ENCODE assay signal across 8 cellular contexts in the genomic region with DNA sequence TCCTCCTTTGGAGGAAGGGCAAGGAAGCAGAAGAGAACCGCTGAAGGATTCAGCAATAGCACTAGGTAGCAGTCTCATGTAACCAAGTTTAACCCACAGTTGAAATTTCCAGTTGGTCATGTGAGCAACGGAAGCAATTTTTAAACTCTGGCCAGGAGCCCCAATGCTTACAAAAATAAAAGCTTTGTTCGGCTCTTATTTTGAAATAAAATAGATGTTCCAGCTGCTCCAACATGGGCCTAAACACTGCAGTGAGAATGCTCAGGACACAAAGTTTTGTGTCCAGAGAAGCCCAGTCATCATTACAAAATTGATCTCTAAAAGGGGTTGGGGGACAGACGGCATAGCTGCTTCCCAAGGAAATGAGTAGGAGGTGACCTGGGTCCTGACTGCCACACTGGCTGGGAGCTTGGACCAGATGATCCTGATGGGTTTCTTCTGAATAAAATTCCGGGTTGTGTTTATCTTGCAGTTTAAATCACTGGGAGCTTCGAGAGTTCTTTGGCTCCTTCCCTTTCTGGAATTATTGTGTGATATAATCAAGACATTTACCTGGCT. TPM values are rescaled to one million over a fixed set of nuclear protein-coding genes. Genes with fewer than 3 reads are reported as not detected.
DNase-seq lines count a peak whose midpoint lies in the region; ATAC-seq, FAIRE-seq and TF ChIP-seq lines count a peak whose summit lies in the region.

No MANE protein-coding gene starts in this region.

- no peaks in the 10 kb centered on the region for H3K9me3 ChIP-seq in adrenal gland (replicated peaks in 1 of 3)
- no peaks in the 10 kb centered on the region for H3K9me3 ChIP-seq in HepG2 (ENCODE audit: low read length)

- no peak overlapping the region for H2AFZ ChIP-seq in HepG2 (ENCODE audit: low read length)

- TF ChIP-seq EP300 in HepG2 (IDR thresholded peaks at IDR 0.05; ENCODE audit: low read depth in 2 of 2, low read length in 2 of 2) (no peak), HepG2 (CRISPR knock-in tag; IDR thresholded peaks at IDR 0.05; ENCODE audit: borderline replicate concordance) (no peak)

- TF ChIP-seq CTCF in adrenal gland (IDR thresholded peaks at IDR 0.05) (no peak), HepG2 (CRISPR knock-in tag; IDR thresholded peaks at IDR 0.05) (no peak), type B pancreatic cell (conservative IDR thresholded peaks at IDR 0.05) (no peak)

- H3K4me3 ChIP-seq in GM08714 (ENCODE audit: low read length): peak overlapping the region; percentile 94; the same call in 1 of the 2 replicates
- H3K4me3 ChIP-seq in adrenal gland: peak overlapping the region in 2 of 4 donors; percentile 46 to 75
- H3K4me3 ChIP-seq in HepG2 (replicated peaks in 1 of 3; ENCODE audit: insufficient read depth in 1 of 3, low read depth in 2 of 3, low read length in 3 of 3): peak overlapping the region; percentile 58 to 71 (median 67)

- BruUV-seq in HepG2 (replicated peaks; lab: Mats Ljungman, UMichigan): TSS peak; percentile 86

- POLR2A ChIA-PET in HepG2 (lab: Yijun Ruan, JAX): interaction anchor here (1.0 to 2.9 kb wide), 18 partner anchors 10 to 247 kb away, joined by 3 to 23 read pairs (median 6); a partner anchor contains a TSS

- peaks cover 39% of the 10 kb centered on the region for H3K79me2 ChIP-seq in HepG2 (ENCODE audit: insufficient read depth, low read length)

- CTCF ChIA-PET in HepG2 (lab: Yijun Ruan, JAX; ENCODE audit: low intra/inter-chr PET ratio, low total read pairs): no interaction called here

- no peak for TF ChIP-seq RAD21 in HepG2 (CRISPR knock-in tag; IDR thresholded peaks at IDR 0.05)

- no peaks in the 10 kb centered on the region for H3K9me3 Mint-ChIP-seq in type B pancreatic cell

- intact Hi-C loops in adrenal gland (cut with DNase I): no loop called here
- intact Hi-C loops in HepG2 (cut with micrococcal nuclease; ENCODE audit: unreplicated experiment): loop anchor here (5.0 kb wide), 2 partner anchors 55 to 245 kb away; no protein-coding TSS in a partner anchor

- no peaks in the 10 kb centered on the region; the same call in 1 of the 2 replicates for H4K20me1 ChIP-seq in HepG2 (ENCODE audit: insufficient read depth, low read length)

- no peak for TF ChIP-seq POLR2A in adrenal gland (IDR thresholded peaks at IDR 0.05)
- TF ChIP-seq POLR2A in HepG2 (IDR thresholded peaks at IDR 0.05; ENCODE audit: insufficient read depth in 1 of 2, low read depth in 2 of 2, low read length in 2 of 2): no peak

- no peaks in the 10 kb centered on the region for H3K36me3 Mint-ChIP-seq in type B pancreatic cell

- in situ Hi-C loops in HepG2 (cut with HindIII; ENCODE audit: extremely low pct_ligation_motif_present, low pct_unique_long_range_greater_than_20kb): no loop called here

- peak overlapping the region; percentile 70 for H3K27ac Mint-ChIP-seq in type B pancreatic cell

- peak overlapping the region; percentile 61 for H3K4me3 Mint-ChIP-seq in type B pancreatic cell

- no peaks in the 10 kb centered on the region for H3K27me3 Mint-ChIP-seq in type B pancreatic cell

- H3K4me1 Mint-ChIP-seq in type B pancreatic cell (ENCODE audit: unreplicated experiment): peaks cover 5% of the 10 kb centered on the region

- H3K27me3 ChIP-seq in adrenal gland (no peaks in the 10 kb centered on the region), HepG2 (ENCODE audit: control insufficient read depth in 1 of 2, insufficient read depth in 2 of 2, low read length in 2 of 2) (no peaks in the 10 kb centered on the region; a peak in 1 of 5 replicates)

- DNase-seq in adrenal gland (peak in 2 of 7 donors; percentile 39 to 54), HepG2 (ENCODE audit: low spot score) (no peak), type B pancreatic cell (ENCODE audit: extremely low spot score, unreplicated experiment) (no peak), MV-4-11 (lab: John Stamatoyannopoulos, UW) (no peak), NCI-H1092 treated with DMSO at 0.1 percent for 48 hours (lab: John Stamatoyannopoulos, UW) (no peak)
- no peak for DNase-seq in activated CD4-positive, alpha-beta T cell treated with anti-CD3 and anti-CD28 coated beads, Interleukin-2, amount 50 U/mL, for 1 hour

- FAIRE-seq in HepG2 (lab: Jason Lieb, UNC): no peak

- H3K4me2 ChIP-seq in HepG2 (ENCODE audit: low read depth, low read length): peak overlapping the region; percentile 88

- peaks cover 39 to 58% of the 10 kb centered on the region in 2 donors for H3K4me1 ChIP-seq in adrenal gland (replicated peaks in 1 of 2)
- peaks cover 72% of the 10 kb centered on the region for H3K4me1 ChIP-seq in HepG2 (ENCODE audit: insufficient read depth, low read length)

- H3K27ac ChIP-seq in adrenal gland (peak overlapping the region; percentile 90 to 96 (median 91)), HepG2 (ENCODE audit: extremely low read length, insufficient read depth, low read length) (peak overlapping the region; percentile 84)

- ATAC-seq in HG03159 (IDR thresholded peaks at IDR 0.05; ENCODE audit: unreplicated experiment) (peak; percentile 22), HepG2 (peak; percentile 42)

- peak overlapping the region; percentile 74 for H3K9ac ChIP-seq in HepG2 (ENCODE audit: insufficient read depth, low read depth, low read length)

- H3K36me3 ChIP-seq in adrenal gland (replicated peaks in 1 of 2): no peaks in the 10 kb centered on the region
- peaks cover 2 to 8% of the 10 kb centered on the region in 2 experiments; a peak in 1 of 5 replicates for H3K36me3 ChIP-seq in HepG2 (replicated peaks in 1 of 2; ENCODE audit: control insufficient read depth in 1 of 2, insufficient read depth in 2 of 2, low read length in 2 of 2)

- 3 to 10% (median 7%) methylated on average over 6 of the region's 6 CpGs for WGBS in adrenal gland, 4 donors
- WGBS in HepG2 (ENCODE audit: low lambda C conversion rate): 4% methylated on average over 6 of the region's 6 CpGs

TF ChIP-seq in HepG2, 621 proteins besides CTCF, POLR2A, EP300 and RAD21 (continues in another document):
- TF ChIP-seq ZNF224 (CRISPR knock-in tag; IDR thresholded peaks at IDR 0.05): 0 out of 2 replicates have a peak, but pooled peaks have one; percentile 60

RNA-seq across cellular contexts. Expression of a gene that starts 0.5 kb away (rescaled TPM):
- total RNA-seq in adrenal gland: 10 to 100 TPM in 7 of 8 donors, 1 to 10 TPM in 1; 9.4 to 62.9 (median 31.2) TPM
- polyA plus RNA-seq in adrenal gland: 10 to 100 TPM; 10.9 to 18.3 (median 14.6) TPM
- total RNA-seq in HepG2 (2016; rRNA removed; fragmentation: Illumina TruSeq; extraction: Trizol): 5.6 and 9.2 TPM in 2 replicates
- total RNA-seq in HepG2 (2016; cell fraction: cytosol; rRNA removed; fragmentation: Illumina TruSeq; extraction: Trizol; ENCODE audit: low read depth): 1.1 and 1.5 TPM in 2 replicates
- total RNA-seq in HepG2 (2016; cell fraction: insoluble cytoplasmic fraction; rRNA removed; fragmentation: Illumina TruSeq; extraction: Trizol): 6.3 and 8.9 TPM in 2 replicates
- 2.6 and 3.2 TPM in 2 replicates for total RNA-seq in HepG2 (2016; cell fraction: membrane; rRNA removed; fragmentation: Illumina TruSeq; extraction: Trizol)
- 7.9 and 10.4 TPM in 2 replicates for total RNA-seq in HepG2 (2016; cell fraction: nucleus; rRNA removed; fragmentation: Illumina TruSeq; extraction: Trizol)
- 21.7 and 35.7 TPM in 2 replicates for polyA plus RNA-seq in HepG2 (2011; rRNA removed)
- 24.2 and 35.4 TPM in 2 replicates for polyA plus RNA-seq in HepG2 (2011; cell fraction: cytosol; rRNA removed)
- polyA plus RNA-seq in HepG2 (2011; cell fraction: nucleus; rRNA removed): 17.7 and 30.5 TPM in 2 replicates
- 45.3 and 74.1 TPM in 2 replicates for polyA plus RNA-seq in HepG2 (2012)
- 1.1 TPM in 2 replicates for polyA plus RNA-seq in HepG2 (2016; cell fraction: cytosol; fragmentation: Illumina TruSeq; extraction: Trizol; ENCODE audit: low read depth)
- 5.3 and 6.1 TPM in 2 replicates for polyA plus RNA-seq in HepG2 (2016; cell fraction: insoluble cytoplasmic fraction; fragmentation: Illumina TruSeq; extraction: Trizol; ENCODE audit: low read depth)
- polyA plus RNA-seq in HepG2 (2016; cell fraction: membrane; fragmentation: Illumina TruSeq; extraction: Trizol; ENCODE audit: low read depth): 2.1 and 2.2 TPM in 2 replicates
- 7.8 and 11.6 TPM in 2 replicates for polyA plus RNA-seq in HepG2 (2016; cell fraction: nucleus; fragmentation: Illumina TruSeq; extraction: Trizol; ENCODE audit: insufficient read depth, low read depth)
- 0.26 and 39.0 TPM in 2 replicates for polyA minus RNA-seq in HepG2 (2011; rRNA and poly(A)+ RNA removed; ENCODE audit: low replicate concordance)
- polyA minus RNA-seq in HepG2 (2011; cell fraction: cytosol; rRNA and poly(A)+ RNA removed): 15.9 and 32.1 TPM in 2 replicates
- polyA minus RNA-seq in HepG2 (2011; cell fraction: nucleus; rRNA and poly(A)+ RNA removed): 41.2 and 55.0 TPM in 2 replicates
- 0.68 and 2.0 TPM in 2 replicates for total RNA-seq in type B pancreatic cell (ENCODE audit: low replicate concordance)

RNA-seq across cellular contexts. Expression of a gene that starts 23.1 kb away (rescaled TPM):
- total RNA-seq in adrenal gland (10 to 100 TPM; 35.0 to 66.2 (median 51.4) TPM), HepG2 (2016; rRNA removed; fragmentation: Illumina TruSeq; extraction: Trizol) (60.7 and 68.6 TPM in 2 replicates), type B pancreatic cell (ENCODE audit: low replicate concordance) (43.4 and 51.0 TPM in 2 replicates)
- polyA plus RNA-seq in adrenal gland (10 to 100 TPM; 33.1 to 45.8 (median 42.3) TPM), HepG2 (2011; rRNA removed) (19.3 and 20.7 TPM in 2 replicates)
- total RNA-seq in HepG2 (2016; cell fraction: cytosol; rRNA removed; fragmentation: Illumina TruSeq; extraction: Trizol; ENCODE audit: low read depth): 24.2 and 27.7 TPM in 2 replicates
- 58.8 and 66.8 TPM in 2 replicates for total RNA-seq in HepG2 (2016; cell fraction: insoluble cytoplasmic fraction; rRNA removed; fragmentation: Illumina TruSeq; extraction: Trizol)
- total RNA-seq in HepG2 (2016; cell fraction: membrane; rRNA removed; fragmentation: Illumina TruSeq; extraction: Trizol): 48.2 and 58.3 TPM in 2 replicates
- total RNA-seq in HepG2 (2016; cell fraction: nucleus; rRNA removed; fragmentation: Illumina TruSeq; extraction: Trizol): 42.2 and 46.2 TPM in 2 replicates
- 19.8 and 20.9 TPM in 2 replicates for polyA plus RNA-seq in HepG2 (2011; cell fraction: cytosol; rRNA removed)
- 15.6 and 18.8 TPM in 2 replicates for polyA plus RNA-seq in HepG2 (2011; cell fraction: nucleus; rRNA removed)
- 44.5 and 69.6 TPM in 2 replicates for polyA plus RNA-seq in HepG2 (2012)
- 13.5 and 22.0 TPM in 2 replicates for polyA plus RNA-seq in HepG2 (2016; cell fraction: cytosol; fragmentation: Illumina TruSeq; extraction: Trizol; ENCODE audit: low read depth)
- polyA plus RNA-seq in HepG2 (2016; cell fraction: insoluble cytoplasmic fraction; fragmentation: Illumina TruSeq; extraction: Trizol; ENCODE audit: low read depth): 62.6 and 67.4 TPM in 2 replicates
- 31.2 and 44.6 TPM in 2 replicates for polyA plus RNA-seq in HepG2 (2016; cell fraction: membrane; fragmentation: Illumina TruSeq; extraction: Trizol; ENCODE audit: low read depth)
- polyA plus RNA-seq in HepG2 (2016; cell fraction: nucleus; fragmentation: Illumina TruSeq; extraction: Trizol; ENCODE audit: insufficient read depth, low read depth): 46.9 and 49.8 TPM in 2 replicates
- polyA minus RNA-seq in HepG2 (2011; rRNA and poly(A)+ RNA removed; ENCODE audit: low replicate concordance): 24.4 and 62.5 TPM in 2 replicates
- polyA minus RNA-seq in HepG2 (2011; cell fraction: cytosol; rRNA and poly(A)+ RNA removed): 8.6 and 12.1 TPM in 2 replicates
- 20.6 and 24.7 TPM in 2 replicates for polyA minus RNA-seq in HepG2 (2011; cell fraction: nucleus; rRNA and poly(A)+ RNA removed)
